In genomic region chr2:128410758-128411215, GRCh38 we compare ENCODE assay signal across 11 cellular contexts.
"Had no signal": no experiment of that assay in that cellular context is flagged by ENCODE, and none has a peak within 500 bp of the region (broad histone marks: within the 10 kb centered on the region; RNA-seq: fewer than 3 reads in every experiment).

No MANE protein-coding gene starts in this region.

- H3K4me3 ChIP-seq: tibial nerve, uterus had no signal

- H3K27ac ChIP-seq: tibial nerve, uterus had no signal

- H3K9me3 ChIP-seq: uterus had no signal

- ATAC-seq: activated CD4-positive, alpha-beta T cell treated with anti-CD3 and anti-CD28 coated beads for 36 hours; activated T-cell treated with anti-CD3 and anti-CD28 coated beads, Interleukin-2, amount 50 U/mL, for 4 hours; natural killer cell treated with Interleukin-12 subunit alpha and Interleukin-12 subunit beta and Interleukin-15 and Interleukin-18, amount 100 ng/mL, for 72 hours; stimulated activated naive CD8-positive, alpha-beta T cell treated with anti-CD3 and anti-CD28 coated beads, Interleukin-15, Interleukin-2, amounts not matched to agents 100 U/mL and 50 U/mL, for 24 hours had no signal

- H3K4me1 ChIP-seq: tibial nerve, uterus had no signal

- DNase-seq: activated CD4-positive, alpha-beta T cell treated with anti-CD3 and anti-CD28 coated beads for 36 hours; activated CD4-positive, alpha-beta T cell treated with anti-CD3 and anti-CD28 coated beads, Interleukin-2, amount 50 U/mL, for 48 hours; activated naive CD4-positive, alpha-beta T cell treated with anti-CD3 and anti-CD28 coated beads, Interleukin-2, amount 50 U/mL, for 16 hours; activated T-cell treated with anti-CD3 and anti-CD28 coated beads, Interleukin-2, amount 50 U/mL, for 4 hours; cortex of kidney; effector CD4-positive, alpha-beta T cell; nucleus accumbens; stimulated activated naive CD8-positive, alpha-beta T cell treated with anti-CD3 and anti-CD28 coated beads, Interleukin-15, Interleukin-2, amounts not matched to agents 100 U/mL and 50 U/mL, for 24 hours had no signal

- H3K36me3 ChIP-seq: tibial nerve, uterus had no signal

- H3K27me3 ChIP-seq: tibial nerve, uterus had no signal
